ENCODE assay signal across 10 cellular contexts in genomic region chr3:114624676-114625181, GRCh38.
DNase-seq lines count a peak whose midpoint lies in the region; ATAC-seq and TF ChIP-seq lines count a peak whose summit lies in the region.
"Had no signal": no experiment of that assay in that cellular context is flagged by ENCODE, and none has a peak within 500 bp of the region (broad histone marks: within the 10 kb centered on the region; RNA-seq: fewer than 3 reads in every experiment).

No MANE protein-coding gene starts in this region.

- WGBS in psoas muscle, 3 donors = 4 to 6% (median 6%) methylated on average over 10 of the region's 10 CpGs

- DNase-seq in NCI-H82 (lab: John Stamatoyannopoulos, UW) = peak; percentile 40
- DNase-seq in NCI-H82 treated with DMSO at 0.1 percent for 48 hours (lab: John Stamatoyannopoulos, UW; ENCODE audit: unreplicated experiment) = no peak
- DNase-seq in anterior cingulate cortex (lab: John Stamatoyannopoulos, UW) = peak in 55 of 58 donors; percentile 16 to 92 (median 70)
- DNase-seq in left cardiac atrium = peak; percentile 96
- DNase-seq in psoas muscle = peak; percentile 95 to 98
- DNase-seq in activated CD4-positive, alpha-beta T cell treated with anti-CD3 and anti-CD28 coated beads, Interleukin-2, amount 50 U/mL, for 1 hour = no peak
- DNase-seq: activated B cell treated with CpG ODN at 0.5 μM for 24 hours had no signal

- intact Hi-C loops in left cardiac atrium (cut with DNase I) = no loop called here
- intact Hi-C loops in psoas muscle (cut with DNase I) = loop anchor here (2.0 to 10.0 kb wide), 4 partner anchors 24 to 520 kb away; partner anchors contain the start of gene ZBTB20 (in 1 of the 2)

- no peak for TF ChIP-seq CTCF in psoas muscle (IDR thresholded peaks at IDR 0.05)

- no peaks in the 10 kb centered on the region for H3K27me3 ChIP-seq in psoas muscle (ENCODE audit: insufficient read depth in 3 of 3, low read length in 2 of 3)
- H3K27me3 ChIP-seq: BLaER1 had no signal

- no peaks in the 10 kb centered on the region for H3K36me3 ChIP-seq in psoas muscle (ENCODE audit: insufficient read depth in 1 of 2, low read depth in 1 of 2)
- H3K36me3 ChIP-seq: BLaER1 had no signal

- ATAC-seq in left cardiac atrium = peak; percentile 91 to 97
- peak; percentile 91 to 96 (median 92) for ATAC-seq in psoas muscle
- ATAC-seq in GM18511 (IDR thresholded peaks at IDR 0.05; ENCODE audit: unreplicated experiment) = no peak
- ATAC-seq in GM19328 (IDR thresholded peaks at IDR 0.05; ENCODE audit: unreplicated experiment) = no peak

- no peaks in the 10 kb centered on the region for H3K9me3 ChIP-seq in psoas muscle
- H3K9me3 ChIP-seq: BLaER1 had no signal

- peak overlapping the region; percentile 96 for H3K27ac ChIP-seq in psoas muscle
- H3K27ac ChIP-seq: BLaER1 had no signal

- H3K4me1 ChIP-seq in psoas muscle = peaks cover 72% of the 10 kb centered on the region
- H3K4me1 ChIP-seq: BLaER1 had no signal

- peak overlapping the region; percentile 66 for H3K4me3 ChIP-seq in psoas muscle
- H3K4me3 ChIP-seq: BLaER1 had no signal

Comparison
In these comparisons a context has a peak if more than half of its experiments do, and no peak if none do; other contexts are left out.
1. DNase-seq: peak in NCI-H82 (single experiment), anterior cingulate cortex (55 of 58), left cardiac atrium (single experiment) and psoas muscle (2 of 2); none in NCI-H82 treated with DMSO at 0.1 percent for 48 hours (single experiment) and activated CD4-positive, alpha-beta T cell treated with anti-CD3 and anti-CD28 coated beads, Interleukin-2, amount 50 U/mL, for 1 hour (single experiment).
2. ATAC-seq: peak in left cardiac atrium (2 of 2) and psoas muscle (4 of 4); none in GM18511 (single experiment) and GM19328 (single experiment).
3. intact Hi-C loops: an anchor here in psoas muscle (2.0 to 10.0 kb wide); none called in left cardiac atrium.